ENCODE assay signal across 7 cellular contexts in genomic region chr6:79672631-79673065, GRCh38. TPM values are rescaled to one million over a fixed set of nuclear protein-coding genes. Genes with fewer than 3 reads are reported as not detected.
DNase-seq lines count a peak whose midpoint lies in the region; ATAC-seq, FAIRE-seq and TF ChIP-seq lines count a peak whose summit lies in the region.

No MANE protein-coding gene starts in this region.

- H3K4me3 Mint-ChIP-seq in natural killer cell treated with Interleukin-12 subunit alpha and Interleukin-12 subunit beta and Interleukin-15 and Interleukin-18, amount 100 ng/mL, for 72 hours = no peak overlapping the region

- H3K14ac ChIP-seq in IMR-90 (replicated peaks; ENCODE audit: low read depth, low read length) = no peak overlapping the region

- H2BK15ac ChIP-seq in IMR-90 (ENCODE audit: low read depth, low read length) = no peak overlapping the region

- H4K91ac ChIP-seq in IMR-90 (ENCODE audit: insufficient read depth, low read depth, low read length) = no peak overlapping the region

- ATAC-seq in IMR-90 (ENCODE audit: low read depth) (peak; percentile 61), HepG2 (peak; percentile 77), HG03571 (IDR thresholded peaks at IDR 0.05; ENCODE audit: unreplicated experiment) (no peak)
- ATAC-seq in natural killer cell treated with Interleukin-12 subunit alpha and Interleukin-12 subunit beta and Interleukin-15 and Interleukin-18, amount 100 ng/mL, for 72 hours = no peak

- no peak overlapping the region for H3K18ac ChIP-seq in IMR-90 (ENCODE audit: low read depth, low read length)

- intact Hi-C loops in IMR-90 (cut with micrococcal nuclease) (loop anchor here (1.0 to 10.0 kb wide), 3 partner anchors 102 to 598 kb away; partner anchors contain the start of genes HMGN3 and PHIP), adrenal gland (cut with DNase I) (no loop called here), HepG2 (cut with micrococcal nuclease; ENCODE audit: unreplicated experiment) (loop anchor here (1.0 to 2.0 kb wide), 4 partner anchors 41 to 268 kb away; partner anchors contain the start of gene SH3BGRL2), head of caudate nucleus (cut with DNase I) (no loop called here)

- DNase-seq in ELR (ENCODE audit: low read depth) (peak; percentile 45), IMR-90 (peak; percentile 45), adrenal gland (no peak), HepG2 (ENCODE audit: low spot score) (peak; percentile 76), head of caudate nucleus (no peak)
- DNase-seq in natural killer cell treated with Interleukin-12 subunit alpha and Interleukin-12 subunit beta and Interleukin-15 and Interleukin-18, amount 100 ng/mL, for 72 hours (ENCODE audit: low spot score) = no peak

- no peak overlapping the region for H3K9ac ChIP-seq in IMR-90 (ENCODE audit: low read depth, low read length)
- no peak overlapping the region for H3K9ac ChIP-seq in HepG2 (ENCODE audit: insufficient read depth, low read depth, low read length)

- in situ Hi-C loops in IMR-90 (cut with MboI; ENCODE audit: low sequenced_read_pairs) (loop anchor here (10.0 kb wide), 1 partner anchor 98 kb away; no protein-coding TSS in a partner anchor), HepG2 (cut with HindIII; ENCODE audit: extremely low pct_ligation_motif_present, low pct_unique_long_range_greater_than_20kb) (loop anchor here (5.0 kb wide), 1 partner anchor 100 kb away; no protein-coding TSS in a partner anchor)

- no peaks in the 10 kb centered on the region for H3K4me1 Mint-ChIP-seq in natural killer cell treated with Interleukin-12 subunit alpha and Interleukin-12 subunit beta and Interleukin-15 and Interleukin-18, amount 100 ng/mL, for 72 hours (ENCODE audit: low read depth in 2 of 2)

- no peak overlapping the region for H3K27ac Mint-ChIP-seq in natural killer cell treated with Interleukin-12 subunit alpha and Interleukin-12 subunit beta and Interleukin-15 and Interleukin-18, amount 100 ng/mL, for 72 hours

- 0 out of 2 replicates have a peak, but pooled peaks cover 3% of the 10 kb centered on the region for H3K9me1 ChIP-seq in IMR-90 (ENCODE audit: insufficient read depth, low read length)

- H4K5ac ChIP-seq in IMR-90 (ENCODE audit: low read depth, low read length) = no peak overlapping the region

- TF ChIP-seq CTCF in IMR-90 (conservative IDR thresholded peaks at IDR 0.05; ENCODE audit: low read depth, low read length) = peak; percentile 58
- TF ChIP-seq CTCF in adrenal gland (IDR thresholded peaks at IDR 0.05) = peak in 4 of 6 experiments; percentile 25 to 40 (median 30)
- TF ChIP-seq CTCF in HepG2 (CRISPR knock-in tag; IDR thresholded peaks at IDR 0.05) = peak; percentile 71

- CTCF ChIA-PET in IMR-90 (lab: Yijun Ruan, JAX) (interaction anchor here (0.6 to 2.3 kb wide), 10 partner anchors 9 to 120 kb away, joined by 3 to 19 read pairs (median 3); no protein-coding TSS in a partner anchor), HepG2 (lab: Yijun Ruan, JAX; ENCODE audit: low intra/inter-chr PET ratio, low total read pairs) (interaction anchor here (1.9 kb wide), 1 partner anchor 102 kb away, joined by 11 read pairs; no protein-coding TSS in a partner anchor)

- H3K36me3 ChIP-seq in IMR-90 (ENCODE audit: control insufficient read depth, insufficient read depth, low read length) = no peaks in the 10 kb centered on the region
- no peaks in the 10 kb centered on the region for H3K36me3 ChIP-seq in adrenal gland (replicated peaks in 1 of 2)
- H3K36me3 ChIP-seq in HepG2 (replicated peaks in 1 of 2; ENCODE audit: control insufficient read depth in 1 of 2, insufficient read depth in 2 of 2, low read length in 2 of 2) = peaks cover 0 to 18% of the 10 kb centered on the region in 2 experiments; a peak in 4 of 5 replicates

- H2AFZ ChIP-seq in IMR-90 (replicated peaks; ENCODE audit: low read length, poor library complexity) = no peak overlapping the region
- no peak overlapping the region for H2AFZ ChIP-seq in HepG2 (ENCODE audit: low read length)

- H4K20me1 ChIP-seq in IMR-90 (ENCODE audit: insufficient read depth, low read length) = no peaks in the 10 kb centered on the region
- no peaks in the 10 kb centered on the region for H4K20me1 ChIP-seq in HepG2 (ENCODE audit: insufficient read depth, low read length)

- no peak overlapping the region for H3K23ac ChIP-seq in IMR-90 (ENCODE audit: low read depth, low read length)

- no peak overlapping the region for H4K8ac ChIP-seq in IMR-90 (ENCODE audit: low read depth in 2 of 2, low read length in 2 of 2)

- H3K9me3 ChIP-seq in IMR-90 (ENCODE audit: control insufficient read depth, insufficient read depth, low read length) (no peaks in the 10 kb centered on the region), adrenal gland (replicated peaks in 1 of 3) (no peaks in the 10 kb centered on the region), HepG2 (ENCODE audit: low read length) (no peaks in the 10 kb centered on the region)

- H2AK5ac ChIP-seq in IMR-90 (ENCODE audit: low read depth, low read length) = no peak overlapping the region

- no peaks in the 10 kb centered on the region for H3K36me3 Mint-ChIP-seq in natural killer cell treated with Interleukin-12 subunit alpha and Interleukin-12 subunit beta and Interleukin-15 and Interleukin-18, amount 100 ng/mL, for 72 hours

- TF ChIP-seq RAD21 in IMR-90 (IDR thresholded peaks at IDR 0.05; ENCODE audit: low read length) = peak; percentile 73
- 0 out of 2 replicates have a peak, but pooled peaks have one; percentile 17 for TF ChIP-seq RAD21 in HepG2 (CRISPR knock-in tag; IDR thresholded peaks at IDR 0.05)

- no peak overlapping the region for H3K56ac ChIP-seq in IMR-90 (ENCODE audit: extremely low read depth, insufficient read depth, low read length)

- H2BK120ac ChIP-seq in IMR-90 (ENCODE audit: low read depth, low read length) = no peak overlapping the region

- no TSS peak for BruUV-seq in IMR-90 (replicated peaks; lab: Mats Ljungman, UMichigan)
- BruUV-seq in HepG2 (replicated peaks; lab: Mats Ljungman, UMichigan) = no TSS peak

- no peaks in the 10 kb centered on the region for H3K79me1 ChIP-seq in IMR-90 (ENCODE audit: low read depth in 1 of 2, low read length in 2 of 2)

- no peak overlapping the region for H3K4ac ChIP-seq in IMR-90 (ENCODE audit: low read depth, low read length)

- no peaks in the 10 kb centered on the region for H3K9me3 Mint-ChIP-seq in natural killer cell treated with Interleukin-12 subunit alpha and Interleukin-12 subunit beta and Interleukin-15 and Interleukin-18, amount 100 ng/mL, for 72 hours

- H2BK20ac ChIP-seq in IMR-90 (ENCODE audit: low read depth, low read length) = no peak overlapping the region

- H3K4me1 ChIP-seq in IMR-90 (ENCODE audit: control insufficient read depth, insufficient read depth, low read length) (peaks cover 5% of the 10 kb centered on the region), adrenal gland (replicated peaks in 1 of 2) (no peaks in the 10 kb centered on the region), HepG2 (ENCODE audit: insufficient read depth, low read length) (peaks cover 68% of the 10 kb centered on the region)

- POLR2A ChIA-PET in IMR-90 (lab: Charles Lee; ENCODE audit: unreplicated experiment) (no interaction called here), HepG2 (lab: Yijun Ruan, JAX) (interaction anchor here (1.5 kb wide), 1 partner anchor 42 kb away, joined by 5 read pairs; the partner anchor contains the start of gene SH3BGRL2)

- no peak overlapping the region for H3K27ac ChIP-seq in IMR-90 (ENCODE audit: insufficient read depth, low read length)
- H3K27ac ChIP-seq in adrenal gland = no peak overlapping the region
- H3K27ac ChIP-seq in HepG2 (ENCODE audit: extremely low read length, insufficient read depth, low read length) = peak overlapping the region; percentile 2

- dilution Hi-C loops in IMR-90 (cut with HindIII; ENCODE audit: low sequenced_read_pairs, unreplicated experiment) = no loop called here

- TF ChIP-seq EP300 in HepG2 (IDR thresholded peaks at IDR 0.05; ENCODE audit: low read depth in 2 of 2, low read length in 2 of 2) = peak in 1 of 2 experiments; percentile 62; a peak in 2 of 4 replicates
- no peak for TF ChIP-seq EP300 in HepG2 (CRISPR knock-in tag; IDR thresholded peaks at IDR 0.05; ENCODE audit: borderline replicate concordance)

- H3K27me3 Mint-ChIP-seq in natural killer cell treated with Interleukin-12 subunit alpha and Interleukin-12 subunit beta and Interleukin-15 and Interleukin-18, amount 100 ng/mL, for 72 hours = no peaks in the 10 kb centered on the region

- no peak overlapping the region for H2BK5ac ChIP-seq in IMR-90 (ENCODE audit: low read depth, low read length, poor library complexity, severe bottlenecking)

- no CpG with 5 or more reads among the region's 1 CpG for WGBS in IMR-90 (ENCODE audit: extremely low coverage in 2 of 2, insufficient read length in 1 of 2), 2 experiments
- 35 to 65% (median 56%) methylated on average over 1 of the region's 1 CpG for WGBS in adrenal gland, 4 donors
- 91% methylated on average over 1 of the region's 1 CpG for WGBS in HepG2 (ENCODE audit: low lambda C conversion rate)

- H3K4me3 ChIP-seq in IMR-90 (ENCODE audit: insufficient read depth, low read depth, low read length) (no peak overlapping the region), adrenal gland (no peak overlapping the region), HepG2 (replicated peaks in 1 of 3; ENCODE audit: insufficient read depth in 1 of 3, low read depth in 2 of 3, low read length in 3 of 3) (no peak overlapping the region)

- no peak overlapping the region for H2AK9ac ChIP-seq in IMR-90 (replicated peaks; ENCODE audit: low read depth, low read length, poor library complexity)

- peaks cover 3% of the 10 kb centered on the region for H3K79me2 ChIP-seq in HepG2 (ENCODE audit: insufficient read depth, low read length)

- TF ChIP-seq POLR2A in IMR-90 (IDR thresholded peaks at IDR 0.05; ENCODE audit: low read depth, low read length) (no peak), adrenal gland (IDR thresholded peaks at IDR 0.05) (no peak), HepG2 (IDR thresholded peaks at IDR 0.05; ENCODE audit: insufficient read depth in 1 of 2, low read depth in 2 of 2, low read length in 2 of 2) (no peak)

- H3K27me3 ChIP-seq in IMR-90 (ENCODE audit: control insufficient read depth, insufficient read depth, low read length) (no peaks in the 10 kb centered on the region), adrenal gland (no peaks in the 10 kb centered on the region), HepG2 (ENCODE audit: control insufficient read depth in 1 of 2, insufficient read depth in 2 of 2, low read length in 2 of 2) (no peaks in the 10 kb centered on the region)

- no peak overlapping the region for H3K4me2 ChIP-seq in IMR-90 (ENCODE audit: low read depth, low read length)
- no peak overlapping the region for H3K4me2 ChIP-seq in HepG2 (ENCODE audit: low read depth, low read length)

- peak; percentile 74 for FAIRE-seq in HepG2 (lab: Jason Lieb, UNC)

RNA-seq across cellular contexts. Expression of gene SH3BGRL2, which starts 41.5 kb away (rescaled TPM):
- total RNA-seq in IMR-90 (2012; rRNA removed) = 5.6 and 9.7 TPM in 2 replicates
- 1.7 and 2.4 TPM in 2 replicates for polyA plus RNA-seq in IMR-90 (2012; rRNA removed)
- polyA plus RNA-seq in IMR-90 (2012; cell fraction: cytosol; rRNA removed) = 0.53 and 0.80 TPM in 2 replicates
- polyA plus RNA-seq in IMR-90 (2012; cell fraction: nucleus; rRNA removed; ENCODE audit: low replicate concordance) = 0.22 and 1.4 TPM in 2 replicates
- total RNA-seq in adrenal gland = 10 to 100 TPM in 3 of 8 donors, 1 to 10 TPM in 5; 5.6 to 13.3 (median 9.3) TPM
- 10 to 100 TPM in 1 of 3 donors, 1 to 10 TPM in 2; 3.8 to 11.2 (median 4.6) TPM for polyA plus RNA-seq in adrenal gland
- total RNA-seq in HepG2 (2016; rRNA removed; fragmentation: Illumina TruSeq; extraction: Trizol) = 28.8 and 49.2 TPM in 2 replicates
- 2.4 and 2.6 TPM in 2 replicates for total RNA-seq in HepG2 (2016; cell fraction: cytosol; rRNA removed; fragmentation: Illumina TruSeq; extraction: Trizol; ENCODE audit: low read depth)
- total RNA-seq in HepG2 (2016; cell fraction: insoluble cytoplasmic fraction; rRNA removed; fragmentation: Illumina TruSeq; extraction: Trizol) = 28.8 and 50.1 TPM in 2 replicates
- 18.7 and 20.1 TPM in 2 replicates for total RNA-seq in HepG2 (2016; cell fraction: membrane; rRNA removed; fragmentation: Illumina TruSeq; extraction: Trizol)
- 21.9 and 24.0 TPM in 2 replicates for total RNA-seq in HepG2 (2016; cell fraction: nucleus; rRNA removed; fragmentation: Illumina TruSeq; extraction: Trizol)
- 9.1 and 10.9 TPM in 2 replicates for polyA plus RNA-seq in HepG2 (2011; rRNA removed)
- 5.4 and 9.9 TPM in 2 replicates for polyA plus RNA-seq in HepG2 (2011; cell fraction: cytosol; rRNA removed)
- polyA plus RNA-seq in HepG2 (2011; cell fraction: nucleus; rRNA removed) = 3.0 and 3.8 TPM in 2 replicates
- 14.3 and 18.3 TPM in 2 replicates for polyA plus RNA-seq in HepG2 (2012)
- 2.0 and 2.3 TPM in 2 replicates for polyA plus RNA-seq in HepG2 (2016; cell fraction: cytosol; fragmentation: Illumina TruSeq; extraction: Trizol; ENCODE audit: low read depth)
- 41.2 and 44.0 TPM in 2 replicates for polyA plus RNA-seq in HepG2 (2016; cell fraction: insoluble cytoplasmic fraction; fragmentation: Illumina TruSeq; extraction: Trizol; ENCODE audit: low read depth)
- 9.8 and 9.9 TPM in 2 replicates for polyA plus RNA-seq in HepG2 (2016; cell fraction: membrane; fragmentation: Illumina TruSeq; extraction: Trizol; ENCODE audit: low read depth)
- polyA plus RNA-seq in HepG2 (2016; cell fraction: nucleus; fragmentation: Illumina TruSeq; extraction: Trizol; ENCODE audit: insufficient read depth, low read depth) = 22.0 and 22.3 TPM in 2 replicates
- polyA minus RNA-seq in HepG2 (2011; rRNA and poly(A)+ RNA removed; ENCODE audit: low replicate concordance) = 0.14 and 7.0 TPM in 2 replicates
- polyA minus RNA-seq in HepG2 (2011; cell fraction: cytosol; rRNA and poly(A)+ RNA removed) = 13.6 and 16.5 TPM in 2 replicates
- 16.2 and 18.3 TPM in 2 replicates for polyA minus RNA-seq in HepG2 (2011; cell fraction: nucleus; rRNA and poly(A)+ RNA removed)
- not detected for total RNA-seq in natural killer cell treated with Interleukin-12 subunit alpha and Interleukin-12 subunit beta and Interleukin-15 and Interleukin-18, amount 100 ng/mL, for 72 hours

Comparison
In these comparisons a context has a peak if more than half of its experiments do, and no peak if none do; other contexts are left out.
1. DNase-seq: peak in ELR (single experiment), IMR-90 (single experiment) and HepG2 (single experiment); none in adrenal gland (0 of 7), head of caudate nucleus (0 of 42) and natural killer cell treated with Interleukin-12 subunit alpha and Interleukin-12 subunit beta and Interleukin-15 and Interleukin-18, amount 100 ng/mL, for 72 hours (single experiment).
2. ATAC-seq: peak in IMR-90 (single experiment) and HepG2 (single experiment); none in HG03571 (single experiment) and natural killer cell treated with Interleukin-12 subunit alpha and Interleukin-12 subunit beta and Interleukin-15 and Interleukin-18, amount 100 ng/mL, for 72 hours (0 of 2).
3. intact Hi-C loops: an anchor here in IMR-90 (1.0 to 10.0 kb wide) and HepG2 (1.0 to 2.0 kb wide); none called in adrenal gland and head of caudate nucleus.
4. Peak in every context shown above with its lines, with median percentiles within 50 percentile points of each other: CTCF ChIP-seq.